In the genomic region with DNA sequence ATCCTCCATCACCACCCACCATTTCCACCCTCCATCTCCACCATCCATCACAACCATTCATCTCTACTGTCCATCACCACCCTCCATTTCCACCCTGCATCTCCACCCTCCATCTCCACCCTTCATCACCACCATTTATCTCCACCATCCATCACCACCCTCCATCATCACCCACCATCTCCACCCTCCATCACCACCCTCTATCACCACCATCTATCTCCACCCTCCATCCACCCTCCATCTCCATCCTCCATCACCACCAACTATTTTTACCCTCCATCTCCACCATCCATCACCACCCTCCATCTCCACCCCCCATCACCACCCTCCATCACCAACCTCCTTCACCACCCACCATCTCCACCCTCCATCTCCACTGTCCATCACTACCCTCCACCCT, we compare ENCODE assay signal across 9 cellular contexts.
"Had no signal": no experiment of that assay in that cellular context is flagged by ENCODE, and none has a peak within 500 bp of the region (broad histone marks: within the 10 kb centered on the region; RNA-seq: fewer than 3 reads in every experiment).

No MANE protein-coding gene starts in this region.

- H3K4me3 ChIP-seq: GM23338, K562 had no signal

- H3K27ac ChIP-seq: HL-60 had no signal

- ATAC-seq: GM23338, K562 had no signal

- FAIRE-seq: H1, H54, K562 had no signal

- DNase-seq: H9, HCEC 1CT, HFFc6, IMR-90 had no signal
